ENCODE assay signal across 16 cellular contexts in the genomic region with DNA sequence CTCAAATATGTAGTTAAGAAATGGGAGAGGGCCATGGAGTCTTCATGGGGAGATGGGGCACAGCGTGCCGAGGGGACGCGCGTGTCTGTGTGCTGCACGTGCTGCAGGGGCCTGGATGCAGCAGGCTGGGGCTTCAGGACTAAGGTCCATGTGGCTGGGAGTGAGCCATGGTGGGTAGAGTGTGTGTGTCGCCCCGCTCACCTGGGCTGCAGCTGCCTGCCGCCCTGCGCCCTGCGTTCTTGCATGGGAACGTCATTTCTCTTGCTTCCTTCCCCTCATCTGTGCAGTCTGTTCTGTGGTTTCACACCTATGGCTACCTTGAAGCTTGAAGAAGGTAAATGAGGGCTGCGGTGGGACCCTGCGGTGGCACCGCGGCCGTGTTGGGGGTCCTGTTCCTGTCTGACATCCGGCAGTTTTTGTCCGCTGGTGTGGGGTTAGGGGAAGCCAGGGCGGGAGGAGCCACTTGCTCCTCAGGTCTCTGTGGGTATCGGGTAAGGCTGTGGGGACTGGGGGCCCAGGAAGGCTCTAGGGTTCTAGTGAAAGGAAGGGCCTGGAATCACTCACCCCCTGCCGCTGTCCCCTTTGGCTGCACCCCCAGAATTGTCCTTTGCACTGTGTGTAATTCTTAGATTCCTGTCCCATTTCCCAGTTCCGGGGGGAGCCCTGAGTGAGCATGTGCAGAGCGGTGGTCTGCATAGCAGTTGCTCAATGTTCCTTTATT. TPM values are rescaled to one million over a fixed set of nuclear protein-coding genes. Genes with fewer than 3 reads are reported as not detected.
DNase-seq lines count a peak whose midpoint lies in the region; ATAC-seq and TF ChIP-seq lines count a peak whose summit lies in the region.
"Had no signal": no experiment of that assay in that cellular context is flagged by ENCODE, and none has a peak within 500 bp of the region (broad histone marks: within the 10 kb centered on the region; RNA-seq: fewer than 3 reads in every experiment).

No MANE protein-coding gene starts in this region.

- H3K4me3 Mint-ChIP-seq in central memory CD8-positive, alpha-beta T cell, result peak overlapping the region; percentile 71

- no peak overlapping the region for H3K4me2 ChIP-seq in DND-41 (ENCODE audit: insufficient read depth, low read length)

- H3K79me2 ChIP-seq in DND-41 (ENCODE audit: insufficient read depth, low read length), result no peaks in the 10 kb centered on the region

- H3K4me3 ChIP-seq in DND-41 (ENCODE audit: low read depth in 1 of 2, low read length in 2 of 2), result no peak overlapping the region
- H3K4me3 ChIP-seq: uterus had no signal

- H3K27me3 ChIP-seq in DND-41 (ENCODE audit: insufficient read depth, low read length, poor library complexity), result no peaks in the 10 kb centered on the region
- H3K27me3 ChIP-seq: uterus had no signal

- no peak overlapping the region for H3K9ac ChIP-seq in DND-41 (ENCODE audit: low read depth, low read length)

- DNase-seq in DND-41 (peak; percentile 22), RWPE1 (ENCODE audit: low spot score) (no peak), sciatic nerve (ENCODE audit: low spot score) (peak; percentile 53), AG08395 (ENCODE audit: low spot score) (no peak), NCI-H1105 treated with DMSO at 0.1 percent for 48 hours (lab: John Stamatoyannopoulos, UW) (no peak), iPS-NIHi7 (ENCODE audit: extremely low spot score) (no peak)
- peak; percentile 36 to 74 for DNase-seq in central memory CD8-positive, alpha-beta T cell (ENCODE audit: low spot score in 2 of 2)
- DNase-seq: activated CD4-positive, alpha-beta T cell treated with anti-CD3 and anti-CD28 coated beads, Interleukin-2, amount 50 U/mL, for 4 hours; central memory CD4-positive, alpha-beta T cell; NCI-H1092; NCI-H2171 treated with DMSO at 0.1 percent for 48 hours; nephron progenitor cell; SHP77 treated with DMSO at 0.1 percent for 48 hours; stimulated activated CD4-positive, alpha-beta T cell treated with anti-CD3 and anti-CD28 coated beads, Interleukin-2, amount 100 ng/mL, for 24 hours had no signal

- H3K27me3 Mint-ChIP-seq in central memory CD8-positive, alpha-beta T cell, result peaks cover 35% of the 10 kb centered on the region

- no peak overlapping the region for H3K27ac ChIP-seq in DND-41 (ENCODE audit: low read length)
- peak overlapping the region; percentile 89 for H3K27ac ChIP-seq in RWPE1
- H3K27ac ChIP-seq: uterus had no signal

- H3K4me1 Mint-ChIP-seq in central memory CD8-positive, alpha-beta T cell, result peaks cover 21% of the 10 kb centered on the region

- TF ChIP-seq CTCF in DND-41 (IDR thresholded peaks at IDR 0.05; ENCODE audit: borderline replicate concordance, extremely low read depth, low read length, poor library complexity, severe bottlenecking), result no peak
- no peak for TF ChIP-seq CTCF in RWPE1 (conservative IDR thresholded peaks at IDR 0.05; ENCODE audit: low read depth)

- no peaks in the 10 kb centered on the region for H3K36me3 ChIP-seq in DND-41 (ENCODE audit: insufficient read depth, low read length)
- H3K36me3 ChIP-seq: uterus had no signal

- no peaks in the 10 kb centered on the region for H3K9me3 Mint-ChIP-seq in central memory CD8-positive, alpha-beta T cell
- H3K9me3 Mint-ChIP-seq: nephron progenitor cell had no signal

- no peaks in the 10 kb centered on the region for H3K9me3 ChIP-seq in DND-41 (ENCODE audit: insufficient read depth, low read length, severe bottlenecking)
- H3K9me3 ChIP-seq: uterus had no signal

- CTCF ChIA-PET in RWPE1 (lab: Yijun Ruan, JAX), result interaction anchor here (0.7 kb wide), 1 partner anchor 102 kb away, joined by 3 read pairs; no protein-coding TSS in a partner anchor

- H3K36me3 Mint-ChIP-seq in central memory CD8-positive, alpha-beta T cell (ENCODE audit: insufficient read depth), result peaks cover 8% of the 10 kb centered on the region

- ATAC-seq in DND-41 (ENCODE audit: insufficient read depth, low read depth) (peak; percentile 22), sciatic nerve (no peak), GM19328 (IDR thresholded peaks at IDR 0.05; ENCODE audit: unreplicated experiment) (no peak)
- ATAC-seq in central memory CD8-positive, alpha-beta T cell (replicated peaks; ENCODE audit: extremely low read depth, poor library complexity, severe bottlenecking), result peak; percentile 77

- H4K20me1 ChIP-seq in DND-41 (ENCODE audit: insufficient read depth, low read length), result no peaks in the 10 kb centered on the region

- peak overlapping the region; percentile 89 for H3K27ac Mint-ChIP-seq in central memory CD8-positive, alpha-beta T cell (ENCODE audit: low read depth)
- H3K27ac Mint-ChIP-seq: nephron progenitor cell had no signal

- no peak overlapping the region for H2AFZ ChIP-seq in DND-41 (ENCODE audit: low read depth, low read length)

- no peaks in the 10 kb centered on the region for H3K4me1 ChIP-seq in DND-41 (ENCODE audit: insufficient read depth, low read length)

- POLR2A ChIA-PET in RWPE1 (lab: Yijun Ruan, JAX; ENCODE audit: low non-redundant PET), result no interaction called here

- intact Hi-C loops in sciatic nerve (cut with DNase I), result no loop called here

RNA-seq across cellular contexts. Expression of a gene that starts 54.1 kb away (rescaled TPM):
- 27.2 TPM for total RNA-seq in sciatic nerve

Comparison
In these comparisons a context has a peak if more than half of its experiments do, and no peak if none do; other contexts are left out.
1. ATAC-seq: peak in DND-41 (single experiment) and central memory CD8-positive, alpha-beta T cell (single experiment); none in sciatic nerve (single experiment) and GM19328 (single experiment).
2. DNase-seq: peak in DND-41 (single experiment), central memory CD8-positive, alpha-beta T cell (2 of 2) and sciatic nerve (single experiment); none in RWPE1 (single experiment), AG08395 (single experiment), NCI-H1105 treated with DMSO at 0.1 percent for 48 hours (single experiment) and iPS-NIHi7 (single experiment).